9 cellular contexts compared by ENCODE assay signal in the genomic region with DNA sequence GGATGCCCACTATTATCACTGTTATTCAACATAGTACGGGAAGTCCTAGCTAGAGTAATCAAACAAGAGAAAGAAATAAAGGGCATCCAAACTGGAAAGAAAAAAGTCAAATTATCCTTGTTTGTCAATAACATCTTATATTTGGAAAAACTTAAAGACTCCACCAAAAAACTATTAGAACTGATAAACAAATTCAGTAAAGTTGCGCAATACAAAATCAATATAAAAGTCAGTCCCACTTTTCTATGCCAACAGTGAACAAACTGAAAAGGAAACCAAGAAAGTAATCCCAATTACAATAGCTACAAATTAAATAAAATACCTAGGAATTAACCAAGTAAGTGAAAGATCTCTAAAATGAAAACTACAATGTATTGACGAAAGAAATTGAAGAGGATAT.
"Had no signal": no experiment of that assay in that cellular context is flagged by ENCODE, and none has a peak within 500 bp of the region (broad histone marks: within the 10 kb centered on the region; RNA-seq: fewer than 3 reads in every experiment).

No MANE protein-coding gene starts in this region.

- H3K4me1 ChIP-seq: HAP-1 had no signal

- H3K9ac ChIP-seq: KMS-11 had no signal

- H3K27ac ChIP-seq: HL-60, KMS-11 had no signal

- H3K36me3 ChIP-seq: HAP-1 had no signal

- H2AFZ ChIP-seq: GM23338 had no signal

- H3K9me3 ChIP-seq: HAP-1 had no signal

- H3K4me3 ChIP-seq: GM23338, HAP-1 had no signal

- ATAC-seq: GM23338, HCT116 had no signal

- DNase-seq: H7, HFFc6, Karpas-422, KBM-7 had no signal

- H3K4me2 ChIP-seq: GM23338, KMS-11 had no signal
